In genomic region chr20:51703446-51704287, GRCh38 we compare ENCODE assay signal across 1 cellular context.
TF ChIP-seq lines count a peak whose summit lies in the region.

No MANE protein-coding gene starts in this region.

TF ChIP-seq in neural cell, 6 proteins besides CTCF, POLR2A, EP300 and RAD21 (continued from another document):
- TF ChIP-seq REST (IDR thresholded peaks at IDR 0.05; ENCODE audit: borderline replicate concordance) (no peak), SMC3 (conservative IDR thresholded peaks at IDR 0.05; ENCODE audit: poor library complexity) (no peak), EZH2 (IDR thresholded peaks at IDR 0.05; ENCODE audit: borderline replicate concordance, insufficient read depth, low read length, poor library complexity, severe bottlenecking) (no peak), MXI1 (conservative IDR thresholded peaks at IDR 0.05; ENCODE audit: poor library complexity, severe bottlenecking) (no peak)
